12 cellular contexts compared by ENCODE assay signal in genomic region chr12:114668905-114669304, GRCh38. TPM values are rescaled to one million over a fixed set of nuclear protein-coding genes. Genes with fewer than 3 reads are reported as not detected.
A peak's percentile ranks its signal among the peaks of the same experiment; 100 is the strongest.
DNase-seq lines count a peak whose midpoint lies in the region; ATAC-seq, FAIRE-seq and TF ChIP-seq lines count a peak whose summit lies in the region.
"Had no signal": no experiment of that assay in that cellular context is flagged by ENCODE, and none has a peak within 500 bp of the region (broad histone marks: within the 10 kb centered on the region; RNA-seq: fewer than 3 reads in every experiment).

No MANE protein-coding gene starts in this region.

- H2BK5ac ChIP-seq in H1 (ENCODE audit: low read depth, low read length), result no peak overlapping the region

- no peak for FAIRE-seq in H1 (lab: Jason Lieb, UNC)

- WGBS in H1 (ENCODE audit: extremely low coverage in 1 of 2, insufficient coverage in 1 of 2, insufficient read length in 1 of 2, insufficient replicate concordance in 2 of 2, low coverage in 1 of 2, low lambda C conversion rate in 2 of 2, missing lambda C conversion rate in 1 of 2), 2 experiments, result 0% methylated on average over 10 of the region's 20 CpGs; no CpG with 5 or more reads in 1 of the 2 experiments

- H3K27me3 Mint-ChIP-seq in mesothelial cell of epicardium (ENCODE audit: low read depth), result no peaks in the 10 kb centered on the region

- no peak overlapping the region for H2BK12ac ChIP-seq in H1 (ENCODE audit: low read depth, low read length)

- H3K36me3 Mint-ChIP-seq in mesothelial cell of epicardium, result peaks cover 31% of the 10 kb centered on the region
- H3K36me3 Mint-ChIP-seq: CD4-positive, CD25-positive, alpha-beta regulatory T cell had no signal

- no peak overlapping the region for H3K9ac ChIP-seq in H1 (replicated peaks in 1 of 4; ENCODE audit: extremely low read depth in 1 of 4, low read depth in 3 of 4, low read length in 3 of 4)

- ATAC-seq in GM21381 (IDR thresholded peaks at IDR 0.05; ENCODE audit: unreplicated experiment), result no peak
- no peak for ATAC-seq in HG02973 (IDR thresholded peaks at IDR 0.05; ENCODE audit: unreplicated experiment)
- no peak for ATAC-seq in GM18909 (IDR thresholded peaks at IDR 0.05; ENCODE audit: poor library complexity, unreplicated experiment)

- no peak overlapping the region for H3K23ac ChIP-seq in H1 (ENCODE audit: insufficient read length)

- CTCF ChIA-PET in H1 (lab: Charles Lee; ENCODE audit: partially characterized antibody), result interaction anchor here (0.6 to 2.5 kb wide), 16 partner anchors 10 to 539 kb away, joined by 3 to 8 read pairs (median 3); partner anchors contain the start of gene TBX3

- H2BK20ac ChIP-seq in H1 (ENCODE audit: low read length), result no peak overlapping the region

- no peak overlapping the region for H3K18ac ChIP-seq in H1 (ENCODE audit: extremely low read depth, low read length)

- H3K14ac ChIP-seq in H1 (ENCODE audit: insufficient read length), result no peak overlapping the region

- POLR2A ChIA-PET in H1 (lab: Charles Lee; ENCODE audit: partially characterized antibody), result interaction anchor here (1.5 to 5.9 kb wide), 2 partner anchors 10 to 14 kb away, joined by 4 to 45 read pairs; partner anchors contain the start of gene TBX3

- peak overlapping the region; percentile 80 for H3K4me3 Mint-ChIP-seq in mesothelial cell of epicardium
- H3K4me3 Mint-ChIP-seq: CD4-positive, CD25-positive, alpha-beta regulatory T cell had no signal

- H4K91ac ChIP-seq in H1 (replicated peaks; ENCODE audit: insufficient read length, low read length), result no peak overlapping the region

- H2AK5ac ChIP-seq in H1 (ENCODE audit: low read depth, low read length), result no peak overlapping the region

- H3K9me3 Mint-ChIP-seq in mesothelial cell of epicardium, result no peaks in the 10 kb centered on the region

- no peak overlapping the region for H3K4ac ChIP-seq in H1 (replicated peaks; ENCODE audit: insufficient read length, low read depth, low read length)

- H2BK120ac ChIP-seq in H1 (replicated peaks; ENCODE audit: low read depth, low read length), result no peak overlapping the region

- H4K5ac ChIP-seq in H1 (ENCODE audit: insufficient read length, low read depth, low read length), result no peak overlapping the region

- no peak for TF ChIP-seq EP300 in H1 (IDR thresholded peaks at IDR 0.05; ENCODE audit: borderline replicate concordance in 1 of 2, low read depth in 2 of 2, low read length in 2 of 2)

- H2AFZ ChIP-seq in H1 (ENCODE audit: low read length), result no peak overlapping the region

- TF ChIP-seq RAD21 in H1 (IDR thresholded peaks at IDR 0.05 in 1 of 2, conservative IDR thresholded peaks at IDR 0.05 in 1 of 2; ENCODE audit: low read depth in 2 of 2, low read length in 2 of 2), result no peak

- no peak for TF ChIP-seq POLR2A in H1 (IDR thresholded peaks at IDR 0.05; ENCODE audit: control extremely low read depth in 1 of 2, low read depth in 2 of 2, low read length in 2 of 2)

- H3K4me2 ChIP-seq in H1 (ENCODE audit: insufficient read depth in 1 of 2, low read depth in 2 of 2, low read length in 2 of 2), result peak overlapping the region; percentile 56 to 71

- no peak overlapping the region for H2BK15ac ChIP-seq in H1 (ENCODE audit: low read length)

- H3K79me2 ChIP-seq in H1 (ENCODE audit: control insufficient read depth in 1 of 2, insufficient read depth in 2 of 2, low read length in 2 of 2), result no peaks in the 10 kb centered on the region

- H3K36me3 ChIP-seq in H1 (ENCODE audit: control insufficient read depth in 2 of 4, insufficient read depth in 4 of 4, low read length in 3 of 4), result no peaks in the 10 kb centered on the region

- H3K9me3 ChIP-seq in H1 (ENCODE audit: insufficient read depth in 2 of 2, low read depth in 1 of 2, low read length in 1 of 2), result no peaks in the 10 kb centered on the region

- H3K4me3 ChIP-seq in HFF-Myc (replicated peaks; ENCODE audit: low read depth, low read length), result peak overlapping the region; percentile 73
- H3K4me3 ChIP-seq in H1 (ENCODE audit: extremely low read depth in 1 of 4, insufficient read depth in 2 of 4, low read depth in 3 of 4, low read length in 4 of 4), result peak overlapping the region in 1 of 4 experiments; percentile 54; a peak in 3 of 8 replicates

- H3K4me1 Mint-ChIP-seq in mesothelial cell of epicardium, result peaks cover 79% of the 10 kb centered on the region

- H3K27ac ChIP-seq in 22Rv1 (peak overlapping the region; percentile 99), H1 (ENCODE audit: low read depth, low read length) (no peak overlapping the region)

- no peaks in the 10 kb centered on the region; the same call in 1 of the 2 replicates for H3K23me2 ChIP-seq in H1 (ENCODE audit: low read depth, low read length)

- peaks cover 70 to 91% (median 88%) of the 10 kb centered on the region in 4 experiments for H3K27me3 ChIP-seq in H1 (replicated peaks in 1 of 4; ENCODE audit: control insufficient read depth in 3 of 4, extremely low read depth in 1 of 4, insufficient read depth in 3 of 4, low read length in 3 of 4)

- no peak for TF ChIP-seq CTCF in 22Rv1 (IDR thresholded peaks at IDR 0.05)
- TF ChIP-seq CTCF in HFF-Myc (IDR thresholded peaks at IDR 0.05; ENCODE audit: low read depth, low read length, missing control alignments), result no peak
- TF ChIP-seq CTCF in H1 (IDR thresholded peaks at IDR 0.05; ENCODE audit: control extremely low read depth in 1 of 3, insufficient read depth in 1 of 3, low read depth in 1 of 3, low read length in 3 of 3), result no peak
- no peak for TF ChIP-seq CTCF in mesothelial cell of epicardium (IDR thresholded peaks at IDR 0.05; ENCODE audit: unreplicated experiment)

- no peak overlapping the region for H4K8ac ChIP-seq in H1 (ENCODE audit: extremely low read depth, insufficient read depth, low read length)

- H3K56ac ChIP-seq in H1 (replicated peaks; ENCODE audit: insufficient read length, low read depth, low read length), result no peak overlapping the region

- H3K79me1 ChIP-seq in H1 (ENCODE audit: low read depth, low read length), result no peaks in the 10 kb centered on the region

- H3K4me1 ChIP-seq in H1 (replicated peaks in 1 of 4; ENCODE audit: control insufficient read depth in 3 of 4, insufficient read depth in 4 of 4, low read length in 3 of 4), result peaks cover 0 to 42% (median 22%) of the 10 kb centered on the region in 4 experiments; a peak in 6 of 7 replicates

- H4K20me1 ChIP-seq in H1 (replicated peaks in 1 of 2; ENCODE audit: control insufficient read depth in 1 of 2, insufficient read depth in 2 of 2, low read length in 2 of 2), result peaks cover 11 to 12% of the 10 kb centered on the region in 2 experiments

- H3K27ac Mint-ChIP-seq in mesothelial cell of epicardium, result peak overlapping the region; percentile 100
- H3K27ac Mint-ChIP-seq: CD4-positive, CD25-positive, alpha-beta regulatory T cell had no signal

- no peak for DNase-seq in HFF-Myc (ENCODE audit: extremely low read depth, low read depth)
- DNase-seq in H1 (ENCODE audit: low read depth in 1 of 2, low spot score in 2 of 2), result no peak
- DNase-seq in mesothelial cell of epicardium (ENCODE audit: low spot score in 2 of 2, unreplicated experiment in 2 of 2), result no peak
- DNase-seq in COR-L47 (lab: John Stamatoyannopoulos, UW), result no peak
- DNase-seq: activated CD4-positive, alpha-beta T cell treated with anti-CD3 and anti-CD28 coated beads, Interleukin-2, amount 50 U/mL, for 1 hour; activated naive CD4-positive, alpha-beta T cell treated with anti-CD3 and anti-CD28 coated beads, Interleukin-2, amount 50 U/mL, for 16 hours; CD4-positive, CD25-positive, alpha-beta regulatory T cell; NCI-H2081 treated with DMSO at 0.1 percent for 48 hours had no signal

TF ChIP-seq in H1, 55 proteins besides CTCF, POLR2A, EP300 and RAD21:
- TF ChIP-seq, protein P1, sequence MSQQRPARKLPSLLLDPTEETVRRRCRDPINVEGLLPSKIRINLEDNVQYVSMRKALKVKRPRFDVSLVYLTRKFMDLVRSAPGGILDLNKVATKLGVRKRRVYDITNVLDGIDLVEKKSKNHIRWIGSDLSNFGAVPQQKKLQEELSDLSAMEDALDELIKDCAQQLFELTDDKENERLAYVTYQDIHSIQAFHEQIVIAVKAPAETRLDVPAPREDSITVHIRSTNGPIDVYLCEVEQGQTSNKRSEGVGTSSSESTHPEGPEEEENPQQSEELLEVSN (IDR thresholded peaks at IDR 0.05), result peak; percentile 30; the same call in 1 of the 2 replicates
- no peak for TF ChIP-seq EZH2 (IDR thresholded peaks at IDR 0.05; ENCODE audit: low read depth, low read length, severe bottlenecking)

RNA-seq across cellular contexts. Expression of gene TBX3, which starts 15.1 kb away (rescaled TPM):
- total RNA-seq in H1 (2021; fragmentation: NEBNext Ultra II Directional; extraction: Animal tissue kit (Norgen Biotek cat#: 25700)), result 0.29 and 1.0 TPM in 2 replicates
- polyA plus RNA-seq in H1 (2011; rRNA removed), result 0.09 TPM in 2 replicates
- 0.09 TPM for polyA plus RNA-seq in H1 (2011; cell fraction: cytosol; rRNA removed)
- 0.20 TPM for polyA plus RNA-seq in H1 (2011; cell fraction: nucleus; rRNA removed)
- 0.12 to 0.38 TPM (median 0.24 TPM) in 4 replicates for polyA plus RNA-seq in H1 (2012, experiment 1 of 2)
- polyA plus RNA-seq in H1 (2012, experiment 2 of 2), result 0.18 TPM
- polyA plus RNA-seq in H1 (2013, experiment 1 of 2), result 0.30 TPM
- polyA plus RNA-seq in H1 (2013, experiment 2 of 2), result 0.13 TPM
- polyA minus RNA-seq in H1 (2011; rRNA and poly(A)+ RNA removed), result 0.09 TPM in 1 of 2 replicates, not detected in the other
- 0.73 TPM for polyA minus RNA-seq in H1 (2011; cell fraction: cytosol; rRNA and poly(A)+ RNA removed)
- 0.50 TPM for polyA minus RNA-seq in H1 (2011; cell fraction: nucleus; rRNA and poly(A)+ RNA removed)
- 409 to 427 TPM (median 425 TPM) in 3 replicates for total RNA-seq in mesothelial cell of epicardium
- total RNA-seq: CD4-positive, CD25-positive, alpha-beta regulatory T cell had no signal
- polyA plus RNA-seq: CD4-positive, CD25-positive, alpha-beta regulatory T cell had no signal

Comparison
In these comparisons a context has a peak if more than half of its experiments do, and no peak if none do; other contexts are left out.
1. RNA of gene TBX3, which starts 15.1 kb away (total RNA-seq): 409 to 427 TPM in mesothelial cell of epicardium; 0.29 to 1.0 TPM in H1; every median in the first group is over 100 times any median in the second.